ENCODE assay signal across 12 cellular contexts in genomic region chr4:95572304-95572991, GRCh38. TPM values are rescaled to one million over a fixed set of nuclear protein-coding genes. Genes with fewer than 3 reads are reported as not detected.
DNase-seq lines count a peak whose midpoint lies in the region; ATAC-seq, FAIRE-seq and TF ChIP-seq lines count a peak whose summit lies in the region.
"Had no signal": no experiment of that assay in that cellular context is flagged by ENCODE, and none has a peak within 500 bp of the region (broad histone marks: within the 10 kb centered on the region; RNA-seq: fewer than 3 reads in every experiment).

No MANE protein-coding gene starts in this region.

- H3K4me3 ChIP-seq in HEK293 (ENCODE audit: low read depth, low read length) = no peak overlapping the region
- no peak overlapping the region for H3K4me3 ChIP-seq in RWPE2 (ENCODE audit: severe bottlenecking)
- H3K4me3 ChIP-seq in pancreas = no peak overlapping the region
- no peak overlapping the region for H3K4me3 ChIP-seq in H7 (ENCODE audit: insufficient read depth, low read depth, low read length)

- H3K27me3 ChIP-seq in RWPE2 (ENCODE audit: insufficient read depth, poor library complexity, severe bottlenecking) (no peaks in the 10 kb centered on the region), foreskin keratinocyte (no peaks in the 10 kb centered on the region), pancreas (no peaks in the 10 kb centered on the region), H7 (ENCODE audit: control insufficient read depth, insufficient read depth, low read length) (no peaks in the 10 kb centered on the region)

- H3K4me1 Mint-ChIP-seq in immature natural killer cell = no peaks in the 10 kb centered on the region
- H3K4me1 Mint-ChIP-seq: activated naive CD4-positive, alpha-beta T cell treated with anti-CD3 and anti-CD28 coated beads, Interleukin-2, amount 50 U/mL, for 24 hours had no signal

- CTCF ChIA-PET in HEK293 (lab: Yijun Ruan, JAX) = no interaction called here

- H3K4me3 Mint-ChIP-seq in immature natural killer cell = no peak overlapping the region
- H3K4me3 Mint-ChIP-seq: activated naive CD4-positive, alpha-beta T cell treated with anti-CD3 and anti-CD28 coated beads, Interleukin-2, amount 50 U/mL, for 24 hours had no signal

- POLR2A ChIA-PET in HEK293 (lab: Yijun Ruan, JAX) = no interaction called here

- H3K36me3 Mint-ChIP-seq in immature natural killer cell = no peaks in the 10 kb centered on the region
- H3K36me3 Mint-ChIP-seq: activated naive CD4-positive, alpha-beta T cell treated with anti-CD3 and anti-CD28 coated beads, Interleukin-2, amount 50 U/mL, for 24 hours had no signal

- H3K9me3 Mint-ChIP-seq in immature natural killer cell = peaks cover 8 to 34% (median 13%) of the 10 kb centered on the region in 6 donors

- TF ChIP-seq CTCF in HEK293 (tag by site-specific recombination; IDR thresholded peaks at IDR 0.05) = no peak
- no peak for TF ChIP-seq CTCF in RWPE2 (IDR thresholded peaks at IDR 0.05; ENCODE audit: poor library complexity, severe bottlenecking)
- TF ChIP-seq CTCF in foreskin keratinocyte (conservative IDR thresholded peaks at IDR 0.05) = no peak
- TF ChIP-seq CTCF in pancreas (IDR thresholded peaks at IDR 0.05) = no peak
- TF ChIP-seq CTCF in GM10266 (IDR thresholded peaks at IDR 0.05; ENCODE audit: control insufficient read depth, insufficient read depth, low read depth, missing control alignments) = no peak

- H3K27ac ChIP-seq in HEK293 (ENCODE audit: extremely low read depth, low read depth, low read length) (no peak overlapping the region), RWPE2 (ENCODE audit: poor library complexity, severe bottlenecking) (no peak overlapping the region), foreskin keratinocyte (no peak overlapping the region), pancreas (no peak overlapping the region)

- DNase-seq in RWPE2 (ENCODE audit: low spot score) = peak; percentile 72
- DNase-seq in foreskin keratinocyte = peak in 1 of 2 donors; percentile 73
- DNase-seq in pancreas = peak in 4 of 6 donors; percentile 30 to 42 (median 34)
- no peak for DNase-seq in GM10266 (ENCODE audit: extremely low spot score)
- no peak for DNase-seq in H7
- DNase-seq in immature natural killer cell = no peak
- DNase-seq: NCI-H2171 treated with DMSO at 0.1 percent for 48 hours had no signal

- H3K27me3 Mint-ChIP-seq in immature natural killer cell (ENCODE audit: low read depth in 3 of 3) = no peaks in the 10 kb centered on the region

- intact Hi-C loops in pancreas (cut with DNase I) = no loop called here

- H3K36me3 ChIP-seq in HEK293 (ENCODE audit: control insufficient read depth in 2 of 2, insufficient read depth in 1 of 2, low read length in 2 of 2) (no peaks in the 10 kb centered on the region), RWPE2 (ENCODE audit: low read depth) (no peaks in the 10 kb centered on the region), pancreas (no peaks in the 10 kb centered on the region), H7 (replicated peaks; ENCODE audit: control insufficient read depth, insufficient read depth, low read length) (no peaks in the 10 kb centered on the region)

- ATAC-seq in RWPE2 (ENCODE audit: low read depth) (peak; percentile 83), foreskin keratinocyte (peak; percentile 88), pancreas (peak in 3 of 4 donors; percentile 42 to 63 (median 59)), HG02884 (IDR thresholded peaks at IDR 0.05; ENCODE audit: unreplicated experiment) (no peak)

- H3K9me3 ChIP-seq in HEK293 (ENCODE audit: control insufficient read depth, insufficient read depth, low read depth, low read length) (no peaks in the 10 kb centered on the region), RWPE2 (ENCODE audit: severe bottlenecking) (peaks cover 3% of the 10 kb centered on the region), pancreas (no peaks in the 10 kb centered on the region)

- no peak overlapping the region for H3K27ac Mint-ChIP-seq in immature natural killer cell
- H3K27ac Mint-ChIP-seq: activated naive CD4-positive, alpha-beta T cell treated with anti-CD3 and anti-CD28 coated beads, Interleukin-2, amount 50 U/mL, for 24 hours had no signal

- FAIRE-seq in pancreas (lab: Jason Lieb, UNC) = no peak
- FAIRE-seq: TTC549 had no signal

- 36 to 43% methylated on average over 6 of the region's 6 CpGs for WGBS in pancreas, 2 donors

- H3K4me1 ChIP-seq in HEK293 (ENCODE audit: control insufficient read depth, insufficient read depth, low read length) (no peaks in the 10 kb centered on the region), RWPE2 (ENCODE audit: insufficient read depth, poor library complexity, severe bottlenecking) (peaks cover 7% of the 10 kb centered on the region), foreskin keratinocyte (no peaks in the 10 kb centered on the region), pancreas (no peaks in the 10 kb centered on the region)

TF ChIP-seq in HEK293, 187 proteins besides CTCF, POLR2A, EP300 and RAD21:
- TF ChIP-seq ZNF24 (tag by site-specific recombination; IDR thresholded peaks at IDR 0.05) = no peak
- TF ChIP-seq PRDM2 (tag by site-specific recombination; IDR thresholded peaks at IDR 0.05; ENCODE audit: borderline replicate concordance) = no peak
- TF ChIP-seq ZNF660 (tag by site-specific recombination; IDR thresholded peaks at IDR 0.05) = 0 out of 2 replicates have a peak, but pooled peaks have one; percentile 49
- TF ChIP-seq ZNF629 (tag by site-specific recombination; IDR thresholded peaks at IDR 0.05) = no peak
- TF ChIP-seq ZIC2 (tag by site-specific recombination; IDR thresholded peaks at IDR 0.05) = peak; percentile 61
- TF ChIP-seq, protein P1, sequence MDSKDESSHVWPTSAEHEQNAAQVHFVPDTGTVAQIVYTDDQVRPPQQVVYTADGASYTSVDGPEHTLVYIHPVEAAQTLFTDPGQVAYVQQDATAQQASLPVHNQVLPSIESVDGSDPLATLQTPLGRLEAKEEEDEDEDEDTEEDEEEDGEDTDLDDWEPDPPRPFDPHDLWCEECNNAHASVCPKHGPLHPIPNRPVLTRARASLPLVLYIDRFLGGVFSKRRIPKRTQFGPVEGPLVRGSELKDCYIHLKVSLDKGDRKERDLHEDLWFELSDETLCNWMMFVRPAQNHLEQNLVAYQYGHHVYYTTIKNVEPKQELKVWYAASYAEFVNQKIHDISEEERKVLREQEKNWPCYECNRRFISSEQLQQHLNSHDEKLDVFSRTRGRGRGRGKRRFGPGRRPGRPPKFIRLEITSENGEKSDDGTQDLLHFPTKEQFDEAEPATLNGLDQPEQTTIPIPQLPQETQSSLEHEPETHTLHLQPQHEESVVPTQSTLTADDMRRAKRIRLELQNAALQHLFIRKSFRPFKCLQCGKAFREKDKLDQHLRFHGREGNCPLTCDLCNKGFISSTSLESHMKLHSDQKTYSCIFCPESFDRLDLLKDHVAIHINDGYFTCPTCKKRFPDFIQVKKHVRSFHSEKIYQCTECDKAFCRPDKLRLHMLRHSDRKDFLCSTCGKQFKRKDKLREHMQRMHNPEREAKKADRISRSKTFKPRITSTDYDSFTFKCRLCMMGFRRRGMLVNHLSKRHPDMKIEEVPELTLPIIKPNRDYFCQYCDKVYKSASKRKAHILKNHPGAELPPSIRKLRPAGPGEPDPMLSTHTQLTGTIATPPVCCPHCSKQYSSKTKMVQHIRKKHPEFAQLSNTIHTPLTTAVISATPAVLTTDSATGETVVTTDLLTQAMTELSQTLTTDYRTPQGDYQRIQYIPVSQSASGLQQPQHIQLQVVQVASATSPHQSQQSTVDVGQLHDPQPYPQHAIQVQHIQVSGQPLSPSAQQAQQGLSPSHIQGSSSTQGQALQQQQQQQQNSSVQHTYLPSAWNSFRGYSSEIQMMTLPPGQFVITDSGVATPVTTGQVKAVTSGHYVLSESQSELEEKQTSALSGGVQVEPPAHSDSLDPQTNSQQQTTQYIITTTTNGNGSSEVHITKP (tag by site-specific recombination; IDR thresholded peaks at IDR 0.05) = peak; percentile 22; the same call in 1 of the 2 replicates

RNA-seq across cellular contexts. Expression of gene UNC5C, which starts 23.7 kb away (rescaled TPM):
- total RNA-seq in foreskin keratinocyte (not detected in 2 replicates), pancreas (under 1 TPM; 0.16 to 0.84 (median 0.36) TPM)
- polyA plus RNA-seq in foreskin keratinocyte (not detected in 2 replicates), pancreas (under 1 TPM; 0.15 to 0.35 TPM), immature natural killer cell (not detected)
- total RNA-seq in H7 (2014; rRNA removed; shearing (Covaris generic)) = 0.41 and 0.45 TPM in 2 replicates
- total RNA-seq: G401 had no signal

Comparison
In these comparisons a context has a peak if more than half of its experiments do, and no peak if none do; other contexts are left out.
1. DNase-seq: peak in RWPE2 (single experiment) and pancreas (4 of 6); none in GM10266 (single experiment), H7 (single experiment) and immature natural killer cell (0 of 3).